ENCODE assay signal across 25 cellular contexts in the genomic region with DNA sequence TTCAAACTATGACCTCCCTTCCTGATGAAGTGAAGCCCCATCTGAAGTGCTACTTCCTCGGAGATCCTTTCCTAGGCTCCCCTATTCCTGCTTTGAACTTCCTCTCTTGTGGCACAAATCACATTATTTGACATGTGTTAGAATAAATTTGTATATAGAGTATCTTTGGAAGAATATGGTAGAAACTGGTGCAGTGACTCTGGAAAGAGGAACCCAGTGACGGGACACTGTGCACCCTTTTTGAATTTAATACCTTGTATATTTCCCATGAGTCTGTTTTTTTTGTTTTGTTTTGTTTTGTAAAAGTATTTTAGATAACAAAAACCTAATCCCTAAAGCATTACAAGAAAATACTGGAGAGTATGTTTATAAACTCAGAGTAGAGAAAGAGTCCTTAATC.
A peak's percentile ranks its signal among the peaks of the same experiment; 100 is the strongest.
DNase-seq lines count a peak whose midpoint lies in the region; ATAC-seq and TF ChIP-seq lines count a peak whose summit lies in the region.
"Had no signal": no experiment of that assay in that cellular context is flagged by ENCODE, and none has a peak within 500 bp of the region (broad histone marks: within the 10 kb centered on the region; RNA-seq: fewer than 3 reads in every experiment).

No MANE protein-coding gene starts in this region.

- H3K36me3 Mint-ChIP-seq in activated T-cell treated with anti-CD3 and anti-CD28 coated beads, Interleukin-2, amount 50 U/mL, for 24 hours (ENCODE audit: low read depth): peaks cover 77% of the 10 kb centered on the region
- peaks cover 28% of the 10 kb centered on the region for H3K36me3 Mint-ChIP-seq in activated T-cell treated with anti-CD3 and anti-CD28 coated beads, Interleukin-2, amount 50 U/mL, for 4 hours (ENCODE audit: insufficient read depth)
- H3K36me3 Mint-ChIP-seq in immature natural killer cell: peaks cover 0 to 4% (median 0%) of the 10 kb centered on the region in 3 donors

- intact Hi-C loops in OCI-LY7 (cut with micrococcal nuclease; ENCODE audit: unreplicated experiment) (no loop called here), upper lobe of right lung (cut with DNase I) (loop anchor here (10.0 kb wide), 1 partner anchor 86 kb away; a partner anchor contains a TSS)

- H3K27me3 ChIP-seq in upper lobe of right lung: no peaks in the 10 kb centered on the region
- H3K27me3 ChIP-seq: adrenal gland, breast epithelium, colonic mucosa, tibial nerve had no signal

- DNase-seq in activated T-cell treated with anti-CD3 and anti-CD28 coated beads, Interleukin-2, amount 50 U/mL, for 24 hours: no peak
- no peak for DNase-seq in activated T-cell treated with anti-CD3 and anti-CD28 coated beads, Interleukin-2, amount 50 U/mL, for 4 hours
- DNase-seq in OCI-LY7 (ENCODE audit: low spot score) (no peak), immature natural killer cell (no peak), upper lobe of right lung (no peak), GDM1 (lab: John Stamatoyannopoulos, UW) (no peak), NCI-H1105 (lab: John Stamatoyannopoulos, UW) (no peak), NCI-H1436 treated with DMSO at 0.1 percent for 48 hours (lab: John Stamatoyannopoulos, UW) (no peak)
- DNase-seq: activated CD4-positive, alpha-beta T cell treated with anti-CD3 and anti-CD28 coated beads, Interleukin-2, amount 10 ng/mL, durations not matched to agents 7 days and 5 days; activated effector memory CD4-positive, alpha-beta T cell treated with anti-CD3 and anti-CD28 coated beads, Interleukin-2, amount 50 U/mL, for 16 hours; colonic mucosa; DMS 273 treated with DMSO at 0.1 percent for 48 hours; kidney glomerular epithelial cell; MM.1S; SIG-M5; T-cell had no signal

- H3K9me3 Mint-ChIP-seq in activated T-cell treated with anti-CD3 and anti-CD28 coated beads, Interleukin-2, amount 50 U/mL, for 24 hours: no peaks in the 10 kb centered on the region
- no peaks in the 10 kb centered on the region for H3K9me3 Mint-ChIP-seq in activated T-cell treated with anti-CD3 and anti-CD28 coated beads, Interleukin-2, amount 50 U/mL, for 4 hours
- no peaks in the 10 kb centered on the region for H3K9me3 Mint-ChIP-seq in immature natural killer cell
- H3K9me3 Mint-ChIP-seq: activated CD4-positive, alpha-beta T cell treated with anti-CD3 and anti-CD28 coated beads, Interleukin-2, amount 10 ng/mL, durations not matched to agents 7 days and 5 days; IgD-negative memory B cell; stimulated activated naive CD8-positive, alpha-beta T cell treated with anti-CD3 and anti-CD28 coated beads, Interleukin-15, Interleukin-2, amounts not matched to agents 100 ng/mL and 50 ng/mL, for 24 hours; T-cell had no signal

- H4K20me1 ChIP-seq in OCI-LY7 (ENCODE audit: insufficient read depth, low read length): peaks cover 34% of the 10 kb centered on the region

- CTCF ChIA-PET in OCI-LY7 (lab: Charles Lee; ENCODE audit: unreplicated experiment): no interaction called here

- no peak for ATAC-seq in activated T-cell treated with anti-CD3 and anti-CD28 coated beads, Interleukin-2, amount 50 U/mL, for 4 hours
- ATAC-seq in upper lobe of right lung: no peak
- ATAC-seq: A549, T-cell had no signal

- H2AFZ ChIP-seq in OCI-LY7 (ENCODE audit: low read length): no peak overlapping the region

- POLR2A ChIA-PET in OCI-LY7 (lab: Charles Lee): no interaction called here

- no peaks in the 10 kb centered on the region for H3K27me3 Mint-ChIP-seq in activated T-cell treated with anti-CD3 and anti-CD28 coated beads, Interleukin-2, amount 50 U/mL, for 24 hours
- no peaks in the 10 kb centered on the region for H3K27me3 Mint-ChIP-seq in activated T-cell treated with anti-CD3 and anti-CD28 coated beads, Interleukin-2, amount 50 U/mL, for 4 hours (ENCODE audit: low read depth)
- peaks cover 0 to 3% (median 0%) of the 10 kb centered on the region in 3 donors for H3K27me3 Mint-ChIP-seq in immature natural killer cell (ENCODE audit: low read depth in 3 of 3)
- H3K27me3 Mint-ChIP-seq: activated CD4-positive, alpha-beta T cell treated with anti-CD3 and anti-CD28 coated beads, Interleukin-2, amount 10 ng/mL, durations not matched to agents 7 days and 5 days; IgD-negative memory B cell; stimulated activated naive CD8-positive, alpha-beta T cell treated with anti-CD3 and anti-CD28 coated beads, Interleukin-15, Interleukin-2, amounts not matched to agents 100 ng/mL and 50 ng/mL, for 24 hours; T-cell had no signal

- TF ChIP-seq CTCF in OCI-LY7 (conservative IDR thresholded peaks at IDR 0.05; ENCODE audit: low read length) (no peak), upper lobe of right lung (IDR thresholded peaks at IDR 0.05) (no peak)

- H3K27ac ChIP-seq in OCI-LY7 (ENCODE audit: low read depth, low read length, poor library complexity, severe bottlenecking): peak overlapping the region; percentile 48
- peak overlapping the region; percentile 32 for H3K27ac ChIP-seq in upper lobe of right lung
- H3K27ac ChIP-seq: A549, breast epithelium, C4-2B, colonic mucosa had no signal

- peaks cover 89% of the 10 kb centered on the region for H3K79me2 ChIP-seq in OCI-LY7 (ENCODE audit: insufficient read depth, low read depth, low read length)

- H3K27ac Mint-ChIP-seq in activated T-cell treated with anti-CD3 and anti-CD28 coated beads, Interleukin-2, amount 50 U/mL, for 24 hours: peak overlapping the region; percentile 44
- H3K27ac Mint-ChIP-seq in immature natural killer cell: peak overlapping the region in 5 of 6 donors; percentile 6 to 77 (median 54)
- H3K27ac Mint-ChIP-seq: activated CD4-positive, alpha-beta T cell treated with anti-CD3 and anti-CD28 coated beads, Interleukin-2, amount 10 ng/mL, durations not matched to agents 7 days and 5 days had no signal

- H3K4me1 Mint-ChIP-seq in activated T-cell treated with anti-CD3 and anti-CD28 coated beads, Interleukin-2, amount 50 U/mL, for 24 hours (ENCODE audit: low read depth): peaks cover 86% of the 10 kb centered on the region
- peaks cover 75% of the 10 kb centered on the region for H3K4me1 Mint-ChIP-seq in activated T-cell treated with anti-CD3 and anti-CD28 coated beads, Interleukin-2, amount 50 U/mL, for 4 hours (ENCODE audit: low read depth)
- H3K4me1 Mint-ChIP-seq in immature natural killer cell: peaks cover 84 to 92% of the 10 kb centered on the region in 2 donors

- no peaks in the 10 kb centered on the region for H3K9me3 ChIP-seq in OCI-LY7 (ENCODE audit: low read length)
- no peaks in the 10 kb centered on the region for H3K9me3 ChIP-seq in upper lobe of right lung
- H3K9me3 ChIP-seq: A549, adrenal gland, breast epithelium, colonic mucosa, HAP-1, tibial nerve had no signal

- no TSS peak for BruUV-seq in OCI-LY7 (replicated peaks; lab: Mats Ljungman, UMichigan)

- no peaks in the 10 kb centered on the region for H3K9me2 ChIP-seq in OCI-LY7 (ENCODE audit: insufficient read depth, low read length)

- H3K4me2 ChIP-seq in OCI-LY7 (ENCODE audit: low read length): peak overlapping the region; percentile 64
- H3K4me2 ChIP-seq: A549 had no signal

- no peak overlapping the region for H3K4me3 Mint-ChIP-seq in activated T-cell treated with anti-CD3 and anti-CD28 coated beads, Interleukin-2, amount 50 U/mL, for 24 hours
- no peak overlapping the region for H3K4me3 Mint-ChIP-seq in activated T-cell treated with anti-CD3 and anti-CD28 coated beads, Interleukin-2, amount 50 U/mL, for 4 hours
- H3K4me3 Mint-ChIP-seq in immature natural killer cell: no peak overlapping the region
- H3K4me3 Mint-ChIP-seq: activated CD4-positive, alpha-beta T cell treated with anti-CD3 and anti-CD28 coated beads, Interleukin-2, amount 10 ng/mL, durations not matched to agents 7 days and 5 days; IgD-negative memory B cell; stimulated activated naive CD8-positive, alpha-beta T cell treated with anti-CD3 and anti-CD28 coated beads, Interleukin-15, Interleukin-2, amounts not matched to agents 100 ng/mL and 50 ng/mL, for 24 hours; T-cell had no signal

- H3K4me1 ChIP-seq in OCI-LY7 (ENCODE audit: insufficient read depth, low read length, poor library complexity, severe bottlenecking) (peaks cover 85% of the 10 kb centered on the region), upper lobe of right lung (peaks cover 85% of the 10 kb centered on the region)
- H3K4me1 ChIP-seq: A549 had no signal

- H3K4me3 ChIP-seq in OCI-LY7 (ENCODE audit: low read depth, low read length, poor library complexity, severe bottlenecking): no peak overlapping the region
- no peak overlapping the region for H3K4me3 ChIP-seq in upper lobe of right lung
- H3K4me3 ChIP-seq: A549, adrenal gland, breast epithelium, colonic mucosa, HAP-1, skin epidermis, tibial nerve had no signal

- H3K36me3 ChIP-seq in OCI-LY7 (ENCODE audit: insufficient read depth, low read length): peaks cover 27% of the 10 kb centered on the region
- H3K36me3 ChIP-seq in upper lobe of right lung: peaks cover 24% of the 10 kb centered on the region
- H3K36me3 ChIP-seq: breast epithelium, HAP-1 had no signal
